Comparison of ENCODE assay signal across 11 cellular contexts in the genomic region with DNA sequence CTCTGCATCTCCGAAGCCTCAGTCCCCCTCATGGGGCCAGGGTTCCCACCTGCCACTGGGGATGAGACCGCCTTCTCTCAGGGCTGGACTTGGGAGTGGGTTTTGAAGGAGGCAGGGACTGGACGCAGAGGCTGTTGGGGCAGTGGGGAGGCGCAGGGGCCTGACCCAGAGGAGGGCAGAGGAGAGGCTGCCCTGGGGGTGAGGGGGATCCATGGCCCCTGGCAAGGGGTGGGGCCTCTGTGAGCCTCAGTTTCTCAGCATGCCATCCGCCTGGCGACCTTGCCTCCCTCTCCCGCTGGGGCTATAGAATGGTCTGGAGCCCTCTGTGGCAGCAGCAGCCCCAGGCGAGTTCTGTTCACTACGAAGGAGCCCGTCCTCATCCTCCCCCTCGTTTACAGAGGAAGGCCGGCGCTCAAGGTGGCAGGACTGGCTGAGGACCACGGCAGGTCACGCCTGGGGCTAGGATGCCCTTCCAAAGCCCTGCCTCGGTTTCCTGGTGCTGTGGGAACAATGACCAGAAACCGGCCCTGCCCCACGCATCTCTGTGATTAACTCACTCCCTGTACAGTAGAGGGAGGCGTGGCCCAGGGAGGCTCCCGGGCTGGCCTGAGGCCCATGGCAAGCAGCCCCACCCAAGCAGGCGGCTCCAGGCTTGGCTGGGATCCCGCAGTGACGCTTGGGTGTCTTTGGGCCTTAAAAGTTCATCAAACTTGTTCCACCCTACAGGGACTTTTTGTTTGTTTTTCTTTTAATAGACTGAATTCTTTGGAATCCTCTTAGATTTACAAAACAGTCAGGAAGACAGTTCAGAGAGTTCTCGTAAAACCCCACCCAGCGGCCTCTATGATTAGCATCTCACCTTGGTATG. TPM values are rescaled to one million over a fixed set of nuclear protein-coding genes. Genes with fewer than 3 reads are reported as not detected.
DNase-seq lines count a peak whose midpoint lies in the region; ATAC-seq, FAIRE-seq and TF ChIP-seq lines count a peak whose summit lies in the region.
"Had no signal": no experiment of that assay in that cellular context is flagged by ENCODE, and none has a peak within 500 bp of the region (broad histone marks: within the 10 kb centered on the region; RNA-seq: fewer than 3 reads in every experiment).

No MANE protein-coding gene starts in this region.

- H3K9me2 ChIP-seq in SK-N-SH: no peaks in the 10 kb centered on the region

- H3F3A ChIP-seq in SK-N-SH (replicated peaks; ENCODE audit: insufficient read depth): no peaks in the 10 kb centered on the region

- H3K36me3 ChIP-seq in endothelial cell of umbilical vein (ENCODE audit: control insufficient read depth in 2 of 2, extremely low read depth in 1 of 2, insufficient read depth in 2 of 2, low read length in 2 of 2): no peaks in the 10 kb centered on the region
- no peaks in the 10 kb centered on the region for H3K36me3 ChIP-seq in SK-N-SH (replicated peaks in 1 of 2; ENCODE audit: control insufficient read depth in 1 of 2, insufficient read depth in 2 of 2, low read length in 1 of 2)

- CTCF ChIA-PET in endothelial cell of umbilical vein (lab: Charles Lee): no interaction called here
- CTCF ChIA-PET in SK-N-SH (lab: Yijun Ruan, JAX): no interaction called here

- dilution Hi-C loops in endothelial cell of umbilical vein (cut with MboI; ENCODE audit: extremely low pct_ligation_motif_present, low sequenced_read_pairs): no loop called here

- no peaks in the 10 kb centered on the region for H3K9me3 ChIP-seq in endothelial cell of umbilical vein (replicated peaks; ENCODE audit: control insufficient read depth, insufficient read depth, low read length)
- H3K9me3 ChIP-seq in SK-N-SH: no peaks in the 10 kb centered on the region

- 57% methylated on average over 4 of the region's 25 CpGs for WGBS in SK-N-SH (ENCODE audit: low lambda C conversion rate)

- FAIRE-seq in endothelial cell of umbilical vein (lab: Jason Lieb, UNC): peak; percentile 95

- peak overlapping the region; percentile 2 for H3K4me2 ChIP-seq in endothelial cell of umbilical vein (ENCODE audit: insufficient read depth, low read length)
- no peak overlapping the region for H3K4me2 ChIP-seq in SK-N-SH

- BruUV-seq in endothelial cell of umbilical vein (replicated peaks; lab: Mats Ljungman, UMichigan): no TSS peak

- TF ChIP-seq RAD21 in Ishikawa (IDR thresholded peaks at IDR 0.05; ENCODE audit: low read depth) (no peak), SK-N-SH (IDR thresholded peaks at IDR 0.05; ENCODE audit: low read length) (no peak)

- intact Hi-C loops in endothelial cell of umbilical vein (cut with micrococcal nuclease): loop anchor here (1.0 kb wide), 2 partner anchors 8 to 16 kb away; a partner anchor contains a TSS

- H2AFZ ChIP-seq in endothelial cell of umbilical vein (ENCODE audit: low read depth, low read length) (peak overlapping the region; percentile 67), SK-N-SH (ENCODE audit: low read depth) (no peak overlapping the region)

- POLR2A ChIA-PET in endothelial cell of umbilical vein (lab: Charles Lee) (no interaction called here), SK-N-SH (lab: Yijun Ruan, JAX) (no interaction called here)

- TF ChIP-seq EP300 in Ishikawa (IDR thresholded peaks at IDR 0.05; ENCODE audit: borderline replicate concordance): no peak
- TF ChIP-seq EP300 in SK-N-SH (IDR thresholded peaks at IDR 0.05; ENCODE audit: borderline replicate concordance in 1 of 2, low read depth in 1 of 2, low read length in 1 of 2): no peak

- H3K4me3 ChIP-seq in AG09309 (ENCODE audit: control insufficient read depth, low read depth, low read length) (no peak overlapping the region), endothelial cell of umbilical vein (replicated peaks in 1 of 3; ENCODE audit: insufficient read depth in 1 of 3, low read depth in 1 of 3, low read length in 3 of 3) (no peak overlapping the region), SK-N-SH (ENCODE audit: low read depth in 2 of 2, low read length in 1 of 2) (no peak overlapping the region)

- H3K27ac ChIP-seq in endothelial cell of umbilical vein (ENCODE audit: insufficient read depth, low read depth, low read length) (peak overlapping the region; percentile 1), SK-N-SH (ENCODE audit: low read depth in 2 of 2, low read length in 1 of 2) (no peak overlapping the region)

- H3K79me2 ChIP-seq in endothelial cell of umbilical vein (ENCODE audit: control insufficient read depth, insufficient read depth, low read length): no peaks in the 10 kb centered on the region
- no peaks in the 10 kb centered on the region for H3K79me2 ChIP-seq in SK-N-SH (ENCODE audit: insufficient read depth)

- no peak for TF ChIP-seq POLR2A in endothelial cell of umbilical vein (IDR thresholded peaks at IDR 0.05; ENCODE audit: low read depth, low read length)

- H3K27me3 ChIP-seq in endothelial cell of umbilical vein (ENCODE audit: control insufficient read depth in 2 of 2, insufficient read depth in 2 of 2, low read length in 2 of 2) (no peaks in the 10 kb centered on the region), SK-N-SH (ENCODE audit: insufficient read depth) (no peaks in the 10 kb centered on the region; the same call in 1 of the 2 replicates)

- H3K9ac ChIP-seq in endothelial cell of umbilical vein (replicated peaks; ENCODE audit: extremely low read depth, insufficient read depth, low read length) (no peak overlapping the region), SK-N-SH (no peak overlapping the region)

- DNase-seq in AG09309 (ENCODE audit: low read depth) (peak; percentile 52), endothelial cell of umbilical vein (ENCODE audit: low read depth, low spot score) (peak; percentile 76), mesenteric fat pad (ENCODE audit: low spot score) (peak; percentile 95), SK-N-SH (no peak)
- no peak for DNase-seq in activated CD4-positive, alpha-beta T cell treated with anti-CD3 and anti-CD28 coated beads, Interleukin-2, amount 50 U/mL, for 4 hours
- DNase-seq: activated T-cell treated with anti-CD3 and anti-CD28 coated beads, Interleukin-2, amount 50 U/mL, for 48 hours; DMS53; NCI-H1694 had no signal

- peaks cover 20% of the 10 kb centered on the region for H3K4me1 ChIP-seq in endothelial cell of umbilical vein (ENCODE audit: control insufficient read depth, extremely low read depth, insufficient read depth, low read length)
- peaks cover 0 to 8% of the 10 kb centered on the region in 2 experiments; a peak in 1 of 4 replicates for H3K4me1 ChIP-seq in SK-N-SH (ENCODE audit: control insufficient read depth in 1 of 2, insufficient read depth in 2 of 2, low read depth in 1 of 2, low read length in 1 of 2)

- TF ChIP-seq CTCF in AG09309 (IDR thresholded peaks at IDR 0.05; ENCODE audit: control insufficient read depth, insufficient read depth, low read depth, low read length, missing control alignments): no peak
- TF ChIP-seq CTCF in endothelial cell of umbilical vein (IDR thresholded peaks at IDR 0.05; ENCODE audit: extremely low read depth in 1 of 2, insufficient read depth in 1 of 2, low read depth in 1 of 2, low read length in 2 of 2): no peak
- no peak for TF ChIP-seq CTCF in SK-N-SH (IDR thresholded peaks at IDR 0.05)

- H4K20me1 ChIP-seq in endothelial cell of umbilical vein (replicated peaks; ENCODE audit: control insufficient read depth, extremely low read depth, insufficient read depth, low read length): no peaks in the 10 kb centered on the region
- H4K20me1 ChIP-seq in SK-N-SH (ENCODE audit: insufficient read depth): no peaks in the 10 kb centered on the region

- H3K9me1 ChIP-seq in endothelial cell of umbilical vein (replicated peaks; ENCODE audit: control insufficient read depth, extremely low read depth, insufficient read depth, low read length): no peaks in the 10 kb centered on the region

- ATAC-seq in HG03108 (IDR thresholded peaks at IDR 0.05; ENCODE audit: unreplicated experiment): no peak
- no peak for ATAC-seq in GM21447 (IDR thresholded peaks at IDR 0.05; ENCODE audit: unreplicated experiment)

TF ChIP-seq in Ishikawa, 13 proteins besides CTCF, POLR2A, EP300 and RAD21:
- TF ChIP-seq CEBPB (IDR thresholded peaks at IDR 0.05): no peak
- TF ChIP-seq NFIC (IDR thresholded peaks at IDR 0.05): peak; percentile 76

TF ChIP-seq in endothelial cell of umbilical vein, 7 proteins besides CTCF, POLR2A, EP300 and RAD21 (continues in another document):
- TF ChIP-seq JUN (IDR thresholded peaks at IDR 0.05; ENCODE audit: borderline replicate concordance, insufficient read depth, insufficient read length, low read depth): no peak
- TF ChIP-seq MYC (IDR thresholded peaks at IDR 0.05; ENCODE audit: low read depth, low read length): no peak

TF ChIP-seq in SK-N-SH, 30 proteins besides CTCF, POLR2A, EP300 and RAD21 (continues in another document):
- TF ChIP-seq GATA2 (CRISPR knock-in tag; IDR thresholded peaks at IDR 0.05): no peak
- no peak for TF ChIP-seq CHD2 (IDR thresholded peaks at IDR 0.05; ENCODE audit: low read length, partially characterized antibody)

RNA-seq across cellular contexts. Expression of a gene that starts 16.0 kb away (rescaled TPM):
- total RNA-seq in endothelial cell of umbilical vein (174 and 192 TPM in 2 replicates), mesenteric fat pad (64.9 TPM)
- polyA plus RNA-seq in endothelial cell of umbilical vein (96.5 and 115 TPM in 2 replicates), SK-N-SH (2012; rRNA removed) (2.7 and 2.9 TPM in 2 replicates)
- polyA plus RNA-seq in endothelial cell of umbilical vein (2011; cell fraction: cytosol; rRNA removed): 35.0 and 58.8 TPM in 2 replicates
- 289 and 386 TPM in 2 replicates for polyA plus RNA-seq in endothelial cell of umbilical vein (2011; cell fraction: nucleus; rRNA removed)
- 43.1 and 46.6 TPM in 2 replicates for polyA plus RNA-seq in endothelial cell of umbilical vein (2012)
- polyA minus RNA-seq in endothelial cell of umbilical vein: 115 and 144 TPM in 2 replicates
- polyA minus RNA-seq in endothelial cell of umbilical vein (2011; cell fraction: cytosol; rRNA and poly(A)+ RNA removed): 9.3 TPM
- polyA minus RNA-seq in endothelial cell of umbilical vein (2011; cell fraction: nucleus; rRNA and poly(A)+ RNA removed): 189 and 297 TPM in 2 replicates
- polyA plus RNA-seq in SK-N-SH (2012; cell fraction: cytosol; rRNA removed): 0.54 and 1.2 TPM in 2 replicates
- polyA plus RNA-seq in SK-N-SH (2012; cell fraction: nucleus; rRNA removed): 8.4 and 11.3 TPM in 2 replicates

RNA-seq across cellular contexts. Expression of a gene that starts 24.5 kb away (rescaled TPM):
- total RNA-seq in endothelial cell of umbilical vein (0.30 and 0.66 TPM in 2 replicates), mesenteric fat pad (34.1 TPM)
- polyA plus RNA-seq in endothelial cell of umbilical vein (0.18 and 0.28 TPM in 2 replicates), SK-N-SH (2012; rRNA removed) (0.53 and 0.80 TPM in 2 replicates)
- polyA plus RNA-seq in endothelial cell of umbilical vein (2011; cell fraction: cytosol; rRNA removed): 0.14 and 0.15 TPM in 2 replicates
- polyA plus RNA-seq in endothelial cell of umbilical vein (2011; cell fraction: nucleus; rRNA removed): 0.17 and 0.32 TPM in 2 replicates
- 0.07 and 0.10 TPM in 2 replicates for polyA plus RNA-seq in endothelial cell of umbilical vein (2012)
- polyA minus RNA-seq in endothelial cell of umbilical vein: 0.53 TPM in 1 of 2 replicates, not detected in the other
- 2.8 TPM for polyA minus RNA-seq in endothelial cell of umbilical vein (2011; cell fraction: cytosol; rRNA and poly(A)+ RNA removed)
- 0.24 TPM in 1 of 2 replicates, not detected in the other for polyA minus RNA-seq in endothelial cell of umbilical vein (2011; cell fraction: nucleus; rRNA and poly(A)+ RNA removed)
- 0.50 and 0.66 TPM in 2 replicates for polyA plus RNA-seq in SK-N-SH (2012; cell fraction: cytosol; rRNA removed)
- 1.1 and 4.2 TPM in 2 replicates for polyA plus RNA-seq in SK-N-SH (2012; cell fraction: nucleus; rRNA removed)

Comparison
In these comparisons a context has a peak if more than half of its experiments do, and no peak if none do; other contexts are left out.
1. DNase-seq: peak in AG09309 (single experiment), endothelial cell of umbilical vein (single experiment) and mesenteric fat pad (single experiment); none in SK-N-SH (single experiment) and activated CD4-positive, alpha-beta T cell treated with anti-CD3 and anti-CD28 coated beads, Interleukin-2, amount 50 U/mL, for 4 hours (0 of 2).
2. RNA of a gene that starts 24.5 kb away (total RNA-seq): 34.1 TPM in mesenteric fat pad (single experiment); 0.30 to 0.66 TPM in endothelial cell of umbilical vein; every median in the first group is over 10 times any median in the second.